ENCODE assay signal across 30 cellular contexts in the genomic region with DNA sequence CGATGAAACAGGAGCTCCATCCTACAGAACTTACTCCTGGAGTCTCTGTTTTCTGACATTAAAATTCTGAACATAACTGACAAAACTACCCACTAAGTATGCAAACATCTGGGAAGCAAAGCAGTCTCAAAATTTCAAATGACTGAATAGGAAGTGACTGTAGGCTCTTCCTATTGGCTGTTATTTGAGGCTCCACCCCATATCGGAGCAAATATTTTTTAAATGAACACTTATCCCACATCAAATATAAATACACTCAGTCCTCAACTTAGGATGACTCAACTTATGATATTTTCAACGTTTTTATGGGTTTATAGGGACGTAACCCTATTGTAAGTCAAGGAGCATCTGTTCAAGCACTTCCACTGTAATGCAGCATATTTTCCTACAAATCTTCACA. TPM values are rescaled to one million over a fixed set of nuclear protein-coding genes. Genes with fewer than 3 reads are reported as not detected.
DNase-seq lines count a peak whose midpoint lies in the region; ATAC-seq and TF ChIP-seq lines count a peak whose summit lies in the region.
"Had no signal": no experiment of that assay in that cellular context is flagged by ENCODE, and none has a peak within 500 bp of the region (broad histone marks: within the 10 kb centered on the region; RNA-seq: fewer than 3 reads in every experiment).

No MANE protein-coding gene starts in this region.

- TF ChIP-seq CTCF in AG04449 (IDR thresholded peaks at IDR 0.05; ENCODE audit: insufficient read depth, low read length, missing control alignments) (no peak), RWPE2 (IDR thresholded peaks at IDR 0.05; ENCODE audit: poor library complexity, severe bottlenecking) (no peak), foreskin fibroblast (IDR thresholded peaks at IDR 0.05; ENCODE audit: low read depth, low read length) (no peak), esophagus squamous epithelium (IDR thresholded peaks at IDR 0.05) (no peak)

- H3K27me3 ChIP-seq in RWPE2 (ENCODE audit: insufficient read depth, poor library complexity, severe bottlenecking) (no peaks in the 10 kb centered on the region), esophagus squamous epithelium (no peaks in the 10 kb centered on the region)
- H3K27me3 ChIP-seq: brain microvascular endothelial cell, right atrium auricular region, testis had no signal

- 69 to 74% methylated on average over 4 of the region's 4 CpGs for WGBS in esophagus squamous epithelium, 2 donors

- H3K4me1 ChIP-seq in RWPE2 (ENCODE audit: insufficient read depth, poor library complexity, severe bottlenecking) = no peaks in the 10 kb centered on the region
- H3K4me1 ChIP-seq in esophagus squamous epithelium = no peaks in the 10 kb centered on the region

- no peak overlapping the region for H3K27ac ChIP-seq in RWPE2 (ENCODE audit: poor library complexity, severe bottlenecking)
- no peak overlapping the region for H3K27ac ChIP-seq in esophagus squamous epithelium
- H3K27ac ChIP-seq: 22Rv1; BLaER1 treated with 17β-estradiol and CSF1 and Interleukin-3, amounts not matched to agents 10 nM and 100 nM; brain microvascular endothelial cell; right atrium auricular region; testis had no signal

- no peaks in the 10 kb centered on the region for H3K9me3 ChIP-seq in RWPE2 (ENCODE audit: severe bottlenecking)
- H3K9me3 ChIP-seq in esophagus squamous epithelium = no peaks in the 10 kb centered on the region
- H3K9me3 ChIP-seq: BLaER1 treated with 17β-estradiol and CSF1 and Interleukin-3, amounts not matched to agents 10 nM and 100 nM; heart right ventricle; right atrium auricular region; testis had no signal

- intact Hi-C loops in esophagus squamous epithelium (cut with DNase I) = no loop called here

- ATAC-seq in RWPE2 (ENCODE audit: low read depth) (peak; percentile 44; the same call in 1 of the 3 replicates), HG03097 (IDR thresholded peaks at IDR 0.05; ENCODE audit: low FRiP score, unreplicated experiment) (no peak)
- ATAC-seq: activated CD8-positive, alpha-beta T cell treated with anti-CD3 and anti-CD28 coated beads for 36 hours; activated T-helper 17 cell treated with anti-CD3 and anti-CD28 coated beads, Interleukin-2, amount 50 U/mL, for 72 hours; heart right ventricle had no signal

- H3K36me3 ChIP-seq in RWPE2 (ENCODE audit: low read depth) (no peaks in the 10 kb centered on the region), esophagus squamous epithelium (no peaks in the 10 kb centered on the region)
- H3K36me3 ChIP-seq: BLaER1 treated with 17β-estradiol and CSF1 and Interleukin-3, amounts not matched to agents 10 nM and 100 nM; brain microvascular endothelial cell; right atrium auricular region had no signal

- no peak overlapping the region for H3K4me3 ChIP-seq in AG04449 (ENCODE audit: low read depth, low read length)
- H3K4me3 ChIP-seq in RWPE2 (ENCODE audit: severe bottlenecking) = no peak overlapping the region
- H3K4me3 ChIP-seq in foreskin fibroblast (ENCODE audit: low read depth in 1 of 2, low read length in 2 of 2) = no peak overlapping the region
- H3K4me3 ChIP-seq in esophagus squamous epithelium = no peak overlapping the region
- H3K4me3 ChIP-seq: BLaER1 treated with 17β-estradiol and CSF1 and Interleukin-3, amounts not matched to agents 10 nM and 100 nM; heart right ventricle; right atrium auricular region; testis had no signal

- POLR2A ChIA-PET in AG04449 (lab: Yijun Ruan, JAX) = no interaction called here

- TF ChIP-seq POLR2A in esophagus squamous epithelium (IDR thresholded peaks at IDR 0.05) = no peak

- CTCF ChIA-PET in AG04449 (lab: Yijun Ruan, JAX) = interaction anchor here (0.9 to 2.0 kb wide), 3 partner anchors 13 to 55 kb away, joined by 3 to 17 read pairs (median 3); no protein-coding TSS in a partner anchor

- DNase-seq in AG04449 (ENCODE audit: low read depth, low spot score) (peak; percentile 44), GM03348 (ENCODE audit: low spot score) (peak; percentile 74), RWPE2 (ENCODE audit: low spot score) (no peak), foreskin fibroblast (peak; percentile 38 to 55), esophagus squamous epithelium (lab: John Stamatoyannopoulos, UW) (no peak), SK-N-DZ (ENCODE audit: low spot score) (no peak), A172 (ENCODE audit: low spot score) (no peak)
- DNase-seq: activated CD4-positive, alpha-beta T cell treated with anti-CD3 and anti-CD28 coated beads for 1 hour; activated CD8-positive, alpha-beta T cell treated with anti-CD3 and anti-CD28 coated beads for 36 hours; activated naive CD4-positive, alpha-beta T cell treated with anti-CD3 and anti-CD28 coated beads, Interleukin-2, amount 10 ng/mL, durations not matched to agents 7 days and 5 days; brain microvascular endothelial cell; cerebellar nuclear complex; DMS153; foreskin melanocyte; heart right ventricle; kidney glomerular epithelial cell; NCI-H2029; NCI-H2227 treated with DMSO at 0.1 percent for 48 hours; NCI-H526 treated with DMSO at 0.1 percent for 48 hours; NK-92 treated with Interleukin-12 subunit alpha and Interleukin-12 subunit beta, amount 100 ng/mL, for 24 hours; posterior cingulate gyrus; Right ventricle myocardium superior; stimulated activated CD4-positive, alpha-beta T cell treated with anti-CD3 and anti-CD28 coated beads, Interleukin-1b, Interleukin-23, amount 100 ng/mL, for 48 hours; stimulated activated naive CD4-positive, alpha-beta T cell treated with Interleukin-2 at 50 U/mL for 16 hours; testis had no signal

RNA-seq across cellular contexts. Expression of a gene that starts 8.8 kb away (rescaled TPM):
- 1 to 10 TPM; 1.9 to 5.9 (median 2.3) TPM for total RNA-seq in esophagus squamous epithelium
- polyA plus RNA-seq in SK-N-DZ (2014; cell fraction: cytosol; rRNA removed) = 11.8 and 12.6 TPM in 2 replicates
- 16.6 and 25.9 TPM in 2 replicates for polyA plus RNA-seq in SK-N-DZ (2014; cell fraction: nucleus; rRNA removed)
- 9.7 and 12.1 TPM in 2 replicates for total RNA-seq in A172 (2014; rRNA removed; shearing (Covaris generic))

Comparison
In these comparisons a context has a peak if more than half of its experiments do, and no peak if none do; other contexts are left out.
1. DNase-seq: peak in AG04449 (single experiment), GM03348 (single experiment) and foreskin fibroblast (2 of 2); none in RWPE2 (single experiment), esophagus squamous epithelium (single experiment), SK-N-DZ (single experiment) and A172 (single experiment).